In genomic region chr5:97601651-97602050, GRCh38 we compare ENCODE assay signal across 34 cellular contexts.
"Had no signal": no experiment of that assay in that cellular context is flagged by ENCODE, and none has a peak within 500 bp of the region (broad histone marks: within the 10 kb centered on the region; RNA-seq: fewer than 3 reads in every experiment).

No MANE protein-coding gene starts in this region.

- H3K36me3 Mint-ChIP-seq: activated naive CD8-positive, alpha-beta T cell treated with anti-CD3 and anti-CD28 coated beads for 36 hours had no signal

- H3K4me1 Mint-ChIP-seq: activated naive CD8-positive, alpha-beta T cell treated with anti-CD3 and anti-CD28 coated beads for 36 hours; activated T-helper 17 cell treated with anti-CD3 and anti-CD28 coated beads, Interleukin-2, amount 50 U/mL, for 72 hours had no signal

- H3K27ac Mint-ChIP-seq: activated CD8-positive, alpha-beta T cell treated with anti-CD3 and anti-CD28 coated beads for 36 hours; activated naive CD8-positive, alpha-beta T cell treated with anti-CD3 and anti-CD28 coated beads for 36 hours; activated T-cell treated with anti-CD3 and anti-CD28 coated beads, Interleukin-2, amount 50 U/mL, for 72 hours; activated T-helper 17 cell treated with anti-CD3 and anti-CD28 coated beads, Interleukin-2, amount 50 U/mL, for 72 hours had no signal

- ATAC-seq: activated CD8-positive, alpha-beta T cell treated with anti-CD3 and anti-CD28 coated beads for 36 hours; activated T-cell treated with anti-CD3 and anti-CD28 coated beads, Interleukin-2, amount 50 U/mL, for 72 hours; activated T-helper 17 cell treated with anti-CD3 and anti-CD28 coated beads, Interleukin-2, amount 50 U/mL, for 72 hours; body of pancreas; K562; Panc1 had no signal

- FAIRE-seq: bronchial epithelial cell, K562 had no signal

- DNase-seq: activated CD4-positive, alpha-beta T cell treated with anti-CD3 and anti-CD28 coated beads for 1 hour; activated CD4-positive, alpha-beta T cell treated with anti-CD3 and anti-CD28 coated beads for 48 hours; activated CD4-positive, alpha-beta T cell treated with anti-CD3 and anti-CD28 coated beads, Interleukin-2, amount 50 U/mL, for 4 hours; activated CD4-positive, CD25-positive, alpha-beta regulatory T cell; activated CD8-positive, alpha-beta T cell treated with anti-CD3 and anti-CD28 coated beads for 36 hours; activated effector memory CD4-positive, alpha-beta T cell treated with anti-CD3 and anti-CD28 coated beads, Interleukin-2, amount 50 U/mL, for 16 hours; activated naive CD4-positive, alpha-beta T cell; activated naive CD4-positive, alpha-beta T cell treated with anti-CD3 and anti-CD28 coated beads, Interleukin-2, amount 50 U/mL, for 16 hours; activated naive CD8-positive, alpha-beta T cell treated with anti-CD3 and anti-CD28 coated beads for 36 hours; activated T-cell treated with anti-CD3 and anti-CD28 coated beads, Interleukin-2, amount 50 U/mL, for 1 hour; activated T-cell treated with anti-CD3 and anti-CD28 coated beads, Interleukin-2, amount 50 U/mL, for 72 hours; amniotic stem cell; aorta; body of pancreas; caudate nucleus; NCI-H1092 treated with DMSO at 0.1 percent for 48 hours; NCI-H1417; NCI-H146; NCI-H187; NCI-H2029 treated with DMSO at 0.1 percent for 48 hours; NCI-H2107; NCI-H2171; NCI-H510A; NCI-H526 treated with DMSO at 0.1 percent for 48 hours; Right ventricle myocardium superior; SW 1271; T-helper 1 cell; T-helper 2 cell; T-helper 9 cell; WERI-Rb-1 had no signal

- H3K27ac ChIP-seq: body of pancreas, WERI-Rb-1 had no signal

- H3K36me3 ChIP-seq: WERI-Rb-1 had no signal

- H3K27me3 Mint-ChIP-seq: activated CD8-positive, alpha-beta T cell treated with anti-CD3 and anti-CD28 coated beads for 36 hours; activated naive CD8-positive, alpha-beta T cell treated with anti-CD3 and anti-CD28 coated beads for 36 hours; activated T-helper 17 cell treated with anti-CD3 and anti-CD28 coated beads, Interleukin-2, amount 50 U/mL, for 72 hours had no signal

- H3K4me3 ChIP-seq: body of pancreas, K562 had no signal

- H3K4me3 Mint-ChIP-seq: activated CD8-positive, alpha-beta T cell treated with anti-CD3 and anti-CD28 coated beads for 36 hours; activated naive CD8-positive, alpha-beta T cell treated with anti-CD3 and anti-CD28 coated beads for 36 hours; activated T-cell treated with anti-CD3 and anti-CD28 coated beads, Interleukin-2, amount 50 U/mL, for 72 hours; activated T-helper 17 cell treated with anti-CD3 and anti-CD28 coated beads, Interleukin-2, amount 50 U/mL, for 72 hours had no signal

- H3K27me3 ChIP-seq: body of pancreas had no signal

- H3K4me1 ChIP-seq: body of pancreas had no signal
